In genomic region chr11:78131956-78132355, GRCh38 we compare ENCODE assay signal across 13 cellular contexts. TPM values are rescaled to one million over a fixed set of nuclear protein-coding genes. Genes with fewer than 3 reads are reported as not detected.
A peak's percentile ranks its signal among the peaks of the same experiment; 100 is the strongest.
DNase-seq lines count a peak whose midpoint lies in the region; ATAC-seq and TF ChIP-seq lines count a peak whose summit lies in the region.
"Had no signal": no experiment of that assay in that cellular context is flagged by ENCODE, and none has a peak within 500 bp of the region (broad histone marks: within the 10 kb centered on the region; RNA-seq: fewer than 3 reads in every experiment).

No MANE protein-coding gene starts in this region.

- H3K27ac ChIP-seq in right atrium auricular region: no peak overlapping the region
- H3K27ac ChIP-seq: SJCRH30, stomach, uterus had no signal

- H3K9me3 Mint-ChIP-seq in type B pancreatic cell: no peaks in the 10 kb centered on the region
- H3K9me3 Mint-ChIP-seq in stimulated activated effector memory CD8-positive, alpha-beta T cell treated with anti-CD3 and anti-CD28 coated beads, Interleukin-12 subunit alpha, Interleukin-12 subunit beta, amount 100 ng/mL, for 72 hours: no peaks in the 10 kb centered on the region
- H3K9me3 Mint-ChIP-seq: activated naive CD4-positive, alpha-beta T cell treated with anti-CD3 and anti-CD28 coated beads, Interleukin-2, amount 10 ng/mL, durations not matched to agents 7 days and 5 days had no signal

- TF ChIP-seq CTCF in right atrium auricular region (IDR thresholded peaks at IDR 0.05) (no peak), astrocyte of the spinal cord (IDR thresholded peaks at IDR 0.05; ENCODE audit: low read depth, low read length) (no peak), type B pancreatic cell (conservative IDR thresholded peaks at IDR 0.05) (no peak)

- no peak overlapping the region for H3K4me3 Mint-ChIP-seq in type B pancreatic cell
- no peak overlapping the region for H3K4me3 Mint-ChIP-seq in stimulated activated effector memory CD8-positive, alpha-beta T cell treated with anti-CD3 and anti-CD28 coated beads, Interleukin-12 subunit alpha, Interleukin-12 subunit beta, amount 100 ng/mL, for 72 hours
- H3K4me3 Mint-ChIP-seq: activated naive CD4-positive, alpha-beta T cell treated with anti-CD3 and anti-CD28 coated beads, Interleukin-2, amount 10 ng/mL, durations not matched to agents 7 days and 5 days had no signal

- in situ Hi-C loops in astrocyte of the spinal cord (cut with HindIII; ENCODE audit: low sequenced_read_pairs): no loop called here

- H3K27ac Mint-ChIP-seq in type B pancreatic cell: peak overlapping the region; percentile 3
- H3K27ac Mint-ChIP-seq in stimulated activated effector memory CD8-positive, alpha-beta T cell treated with anti-CD3 and anti-CD28 coated beads, Interleukin-12 subunit alpha, Interleukin-12 subunit beta, amount 100 ng/mL, for 72 hours: no peak overlapping the region
- H3K27ac Mint-ChIP-seq: activated naive CD4-positive, alpha-beta T cell treated with anti-CD3 and anti-CD28 coated beads, Interleukin-2, amount 10 ng/mL, durations not matched to agents 7 days and 5 days had no signal

- no peaks in the 10 kb centered on the region for H3K9me3 ChIP-seq in right atrium auricular region
- H3K9me3 ChIP-seq: SJCRH30, stomach, uterus had no signal

- no peaks in the 10 kb centered on the region for H3K27me3 Mint-ChIP-seq in type B pancreatic cell
- H3K27me3 Mint-ChIP-seq: activated naive CD4-positive, alpha-beta T cell treated with anti-CD3 and anti-CD28 coated beads, Interleukin-2, amount 10 ng/mL, durations not matched to agents 7 days and 5 days had no signal

- ATAC-seq in left ventricle myocardium superior: peak; percentile 63
- ATAC-seq in stimulated activated effector memory CD8-positive, alpha-beta T cell treated with anti-CD3 and anti-CD28 coated beads, Interleukin-12 subunit alpha, Interleukin-12 subunit beta, amount 100 ng/mL, for 72 hours: no peak

- H3K4me3 ChIP-seq in right atrium auricular region (no peak overlapping the region), astrocyte of the spinal cord (ENCODE audit: low read depth, low read length) (no peak overlapping the region)
- H3K4me3 ChIP-seq: SJCRH30, stomach, uterus had no signal

- DNase-seq in left ventricle myocardium superior (no peak), right atrium auricular region (ENCODE audit: low spot score) (no peak), astrocyte of the spinal cord (ENCODE audit: low read depth, low spot score) (peak; percentile 20), type B pancreatic cell (ENCODE audit: extremely low spot score, unreplicated experiment) (no peak), NCI-H128 (lab: John Stamatoyannopoulos, UW; ENCODE audit: unreplicated experiment) (no peak)
- no peak for DNase-seq in stimulated activated effector memory CD8-positive, alpha-beta T cell treated with anti-CD3 and anti-CD28 coated beads, Interleukin-12 subunit alpha, Interleukin-12 subunit beta, amount 100 ng/mL, for 72 hours (ENCODE audit: low spot score in 2 of 2)
- DNase-seq: activated CD4-positive, alpha-beta T cell treated with anti-CD3 and anti-CD28 coated beads for 1 hour; activated naive CD4-positive, alpha-beta T cell treated with anti-CD3 and anti-CD28 coated beads, Interleukin-2, amount 10 ng/mL, durations not matched to agents 7 days and 5 days; effector CD4-positive, alpha-beta T cell; NCI-H2029; SJCRH30; stomach; uterus had no signal

- intact Hi-C loops in left ventricle myocardium superior (cut with micrococcal nuclease): no loop called here

- H3K27me3 ChIP-seq in right atrium auricular region: no peaks in the 10 kb centered on the region
- H3K27me3 ChIP-seq: SJCRH30, stomach, uterus had no signal

- peaks cover 20% of the 10 kb centered on the region for H3K36me3 Mint-ChIP-seq in type B pancreatic cell
- peaks cover 35% of the 10 kb centered on the region for H3K36me3 Mint-ChIP-seq in stimulated activated effector memory CD8-positive, alpha-beta T cell treated with anti-CD3 and anti-CD28 coated beads, Interleukin-12 subunit alpha, Interleukin-12 subunit beta, amount 100 ng/mL, for 72 hours

- H3K4me1 Mint-ChIP-seq in type B pancreatic cell (ENCODE audit: unreplicated experiment): peaks cover 5% of the 10 kb centered on the region
- H3K4me1 Mint-ChIP-seq in stimulated activated effector memory CD8-positive, alpha-beta T cell treated with anti-CD3 and anti-CD28 coated beads, Interleukin-12 subunit alpha, Interleukin-12 subunit beta, amount 100 ng/mL, for 72 hours: peaks cover 16% of the 10 kb centered on the region

- H3K4me1 ChIP-seq in right atrium auricular region: no peaks in the 10 kb centered on the region
- H3K4me1 ChIP-seq: SJCRH30, uterus had no signal

- H3K36me3 ChIP-seq in right atrium auricular region: no peaks in the 10 kb centered on the region
- H3K36me3 ChIP-seq: uterus had no signal

RNA-seq across cellular contexts. Expression of gene ALG8, which starts 7.5 kb away (rescaled TPM):
- 12.6 TPM for total RNA-seq in left ventricle myocardium superior
- 10 to 100 TPM; 16.5 to 22.5 TPM for total RNA-seq in right atrium auricular region
- total RNA-seq in type B pancreatic cell (ENCODE audit: low replicate concordance): 45.2 and 71.8 TPM in 2 replicates

RNA-seq across cellular contexts. Expression of gene NDUFC2, which starts 52.3 kb away (rescaled TPM):
- total RNA-seq in left ventricle myocardium superior: 348 TPM
- 100 to 1,000 TPM; 154 to 163 TPM for total RNA-seq in right atrium auricular region
- total RNA-seq in type B pancreatic cell (ENCODE audit: low replicate concordance): 233 and 240 TPM in 2 replicates

RNA-seq across cellular contexts. Expression of gene KCTD21, which starts 56.5 kb away (rescaled TPM):
- total RNA-seq in left ventricle myocardium superior (8.5 TPM), right atrium auricular region (10 to 100 TPM in 1 of 2 donors, 1 to 10 TPM in 1; 9.8 to 12.9 TPM), type B pancreatic cell (ENCODE audit: low replicate concordance) (9.7 and 10.7 TPM in 2 replicates)

RNA-seq across cellular contexts. Expression of gene USP35, which starts 56.8 kb away (rescaled TPM):
- 4.7 TPM for total RNA-seq in left ventricle myocardium superior
- total RNA-seq in right atrium auricular region: 1 to 10 TPM; 8.0 to 8.6 TPM
- total RNA-seq in type B pancreatic cell (ENCODE audit: low replicate concordance): 8.9 and 9.7 TPM in 2 replicates
